Comparison of ENCODE assay signal across 19 cellular contexts in genomic region chr11:34860034-34860433, GRCh38. TPM values are rescaled to one million over a fixed set of nuclear protein-coding genes. Genes with fewer than 3 reads are reported as not detected.
DNase-seq lines count a peak whose midpoint lies in the region; ATAC-seq and TF ChIP-seq lines count a peak whose summit lies in the region.
"Had no signal": no experiment of that assay in that cellular context is flagged by ENCODE, and none has a peak within 500 bp of the region (broad histone marks: within the 10 kb centered on the region; RNA-seq: fewer than 3 reads in every experiment).

No MANE protein-coding gene starts in this region.

- BruUV-seq in IMR-90 (replicated peaks; lab: Mats Ljungman, UMichigan) = no TSS peak

- peaks cover 14% of the 10 kb centered on the region for H3K27me3 ChIP-seq in IMR-90 (ENCODE audit: control insufficient read depth, insufficient read depth, low read length)
- H3K27me3 ChIP-seq in prostate gland (replicated peaks; ENCODE audit: insufficient read depth) = no peaks in the 10 kb centered on the region
- H3K27me3 ChIP-seq: body of pancreas, esophagus muscularis mucosa had no signal

- no peak overlapping the region for H2BK120ac ChIP-seq in IMR-90 (ENCODE audit: low read depth, low read length)

- no peaks in the 10 kb centered on the region for H3K9me1 ChIP-seq in IMR-90 (ENCODE audit: insufficient read depth, low read length)

- TF ChIP-seq CTCF in IMR-90 (conservative IDR thresholded peaks at IDR 0.05; ENCODE audit: low read depth, low read length) (no peak), epithelial cell of esophagus (IDR thresholded peaks at IDR 0.05; ENCODE audit: insufficient read depth, low read depth, low read length, missing control alignments) (no peak), prostate gland (IDR thresholded peaks at IDR 0.05) (no peak)

- no peak overlapping the region for H3K9ac ChIP-seq in IMR-90 (ENCODE audit: low read depth, low read length)

- H3K9me3 ChIP-seq in IMR-90 (ENCODE audit: control insufficient read depth, insufficient read depth, low read length) (no peaks in the 10 kb centered on the region), prostate gland (no peaks in the 10 kb centered on the region)
- H3K9me3 ChIP-seq: body of pancreas, esophagus muscularis mucosa had no signal

- H3K4me2 ChIP-seq in IMR-90 (ENCODE audit: low read depth, low read length) = no peak overlapping the region

- no peak overlapping the region for H2AK9ac ChIP-seq in IMR-90 (replicated peaks; ENCODE audit: low read depth, low read length, poor library complexity)

- no peak overlapping the region for H3K4ac ChIP-seq in IMR-90 (ENCODE audit: low read depth, low read length)

- no peak overlapping the region for H2BK20ac ChIP-seq in IMR-90 (ENCODE audit: low read depth, low read length)

- H3K79me1 ChIP-seq in IMR-90 (ENCODE audit: low read depth in 1 of 2, low read length in 2 of 2) = no peaks in the 10 kb centered on the region

- no peak overlapping the region for H3K56ac ChIP-seq in IMR-90 (ENCODE audit: extremely low read depth, insufficient read depth, low read length)

- H3K23ac ChIP-seq in IMR-90 (ENCODE audit: low read depth, low read length) = no peak overlapping the region

- H2AK5ac ChIP-seq in IMR-90 (ENCODE audit: low read depth, low read length) = no peak overlapping the region

- H3K4me3 ChIP-seq in IMR-90 (ENCODE audit: insufficient read depth, low read depth, low read length) (no peak overlapping the region), epithelial cell of esophagus (ENCODE audit: low read length) (no peak overlapping the region), prostate gland (no peak overlapping the region)
- H3K4me3 ChIP-seq: body of pancreas, esophagus muscularis mucosa had no signal

- H2AFZ ChIP-seq in IMR-90 (replicated peaks; ENCODE audit: low read length, poor library complexity) = no peak overlapping the region

- H2BK15ac ChIP-seq in IMR-90 (ENCODE audit: low read depth, low read length) = no peak overlapping the region

- ATAC-seq in IMR-90 (ENCODE audit: low read depth) (peak; percentile 42; the same call in 1 of the 2 replicates), GM19328 (IDR thresholded peaks at IDR 0.05; ENCODE audit: unreplicated experiment) (no peak)
- ATAC-seq: activated naive CD4-positive, alpha-beta T cell treated with anti-CD3 and anti-CD28 coated beads, Interleukin-2, amount 50 U/mL, for 72 hours; body of pancreas had no signal

- H3K27ac ChIP-seq in IMR-90 (ENCODE audit: insufficient read depth, low read length) (no peak overlapping the region), prostate gland (peak overlapping the region; percentile 7 to 33)
- H3K27ac ChIP-seq: body of pancreas, esophagus muscularis mucosa had no signal

- POLR2A ChIA-PET in IMR-90 (lab: Charles Lee; ENCODE audit: unreplicated experiment) = no interaction called here

- intact Hi-C loops in IMR-90 (cut with micrococcal nuclease) = no loop called here
- intact Hi-C loops in prostate gland (cut with DNase I) = no loop called here
- intact Hi-C loops in head of caudate nucleus (cut with DNase I) = no loop called here

- no peak overlapping the region for H4K91ac ChIP-seq in IMR-90 (ENCODE audit: insufficient read depth, low read depth, low read length)

- no peak overlapping the region for H3K14ac ChIP-seq in IMR-90 (replicated peaks; ENCODE audit: low read depth, low read length)

- no CpG with 5 or more reads among the region's 4 CpGs for WGBS in IMR-90 (ENCODE audit: extremely low coverage in 2 of 2, insufficient read length in 1 of 2), 2 experiments
- 31% methylated on average over 4 of the region's 4 CpGs for WGBS in prostate gland

- TF ChIP-seq RAD21 in IMR-90 (IDR thresholded peaks at IDR 0.05; ENCODE audit: low read length) = no peak

- in situ Hi-C loops in IMR-90 (cut with MboI; ENCODE audit: low sequenced_read_pairs) = no loop called here

- no peak for DNase-seq in IMR-90
- peak; percentile 42 for DNase-seq in NCI-H2107 (lab: John Stamatoyannopoulos, UW)
- DNase-seq in epithelial cell of esophagus (ENCODE audit: low read depth) = peak; percentile 94
- peak; percentile 23 for DNase-seq in prostate gland (ENCODE audit: low spot score)
- no peak for DNase-seq in SW480 (ENCODE audit: low spot score)
- DNase-seq in head of caudate nucleus = no peak
- DNase-seq in cerebellar nuclear complex (lab: John Stamatoyannopoulos, UW) = no peak
- DNase-seq: activated CD4-positive, alpha-beta T cell treated with anti-CD3 and anti-CD28 coated beads, Interleukin-2, amount 10 ng/mL, durations not matched to agents 7 days and 5 days; activated T-cell treated with anti-CD3 and anti-CD28 coated beads, Interleukin-2, amount 50 U/mL, for 1 hour; body of pancreas; Calu3; NCI-H446 treated with DMSO at 0.1 percent for 48 hours; occipital lobe; stimulated activated CD4-positive, alpha-beta T cell treated with anti-CD3 and anti-CD28 coated beads, Interleukin-4, amount 100 ng/mL, for 1 hour; stimulated activated CD8-positive, alpha-beta memory T cell treated with anti-CD3 and anti-CD28 coated beads, Interleukin-4, amount 100 ng/mL, for 48 hours; T1000 had no signal

- CTCF ChIA-PET in IMR-90 (lab: Yijun Ruan, JAX) = no interaction called here

- H4K8ac ChIP-seq in IMR-90 (ENCODE audit: low read depth in 2 of 2, low read length in 2 of 2) = no peak overlapping the region

- TF ChIP-seq POLR2A in IMR-90 (IDR thresholded peaks at IDR 0.05; ENCODE audit: low read depth, low read length) (no peak), prostate gland (IDR thresholded peaks at IDR 0.05) (no peak)

- no peak overlapping the region for H2BK5ac ChIP-seq in IMR-90 (ENCODE audit: low read depth, low read length, poor library complexity, severe bottlenecking)

- H3K36me3 ChIP-seq in IMR-90 (ENCODE audit: control insufficient read depth, insufficient read depth, low read length) (no peaks in the 10 kb centered on the region), prostate gland (no peaks in the 10 kb centered on the region)
- H3K36me3 ChIP-seq: esophagus muscularis mucosa had no signal

- H3K18ac ChIP-seq in IMR-90 (ENCODE audit: low read depth, low read length) = no peak overlapping the region

- no peaks in the 10 kb centered on the region for H4K20me1 ChIP-seq in IMR-90 (ENCODE audit: insufficient read depth, low read length)

- dilution Hi-C loops in IMR-90 (cut with HindIII; ENCODE audit: low sequenced_read_pairs, unreplicated experiment) = no loop called here

- no peak overlapping the region for H4K5ac ChIP-seq in IMR-90 (ENCODE audit: low read depth, low read length)

- H3K4me1 ChIP-seq in IMR-90 (ENCODE audit: control insufficient read depth, insufficient read depth, low read length) = no peaks in the 10 kb centered on the region
- no peaks in the 10 kb centered on the region for H3K4me1 ChIP-seq in prostate gland (replicated peaks)
- H3K4me1 ChIP-seq: body of pancreas had no signal

TF ChIP-seq in IMR-90, 13 proteins besides CTCF, POLR2A, EP300 and RAD21:
- TF ChIP-seq NFE2L2 (IDR thresholded peaks at IDR 0.05; ENCODE audit: low read depth, low read length) = no peak
- no peak for TF ChIP-seq MAZ (IDR thresholded peaks at IDR 0.05; ENCODE audit: borderline replicate concordance, low read depth, low read length)
- TF ChIP-seq BHLHE40 (IDR thresholded peaks at IDR 0.05; ENCODE audit: low read depth, low read length) = no peak
- TF ChIP-seq SMC3 (IDR thresholded peaks at IDR 0.05; ENCODE audit: low read depth, low read length) = no peak
- TF ChIP-seq ELK1 (IDR thresholded peaks at IDR 0.05; ENCODE audit: borderline replicate concordance, low read depth, low read length) = no peak
- no peak for TF ChIP-seq MXI1 (IDR thresholded peaks at IDR 0.05; ENCODE audit: borderline replicate concordance, low read depth, low read length)
- no peak for TF ChIP-seq RCOR1 (IDR thresholded peaks at IDR 0.05; ENCODE audit: insufficient replicate concordance, low read length)
- no peak for TF ChIP-seq MAFK (IDR thresholded peaks at IDR 0.05; ENCODE audit: low read depth, low read length)
- no peak for TF ChIP-seq USF2 (IDR thresholded peaks at IDR 0.05; ENCODE audit: low read depth, low read length)
- no peak for TF ChIP-seq CEBPB (IDR thresholded peaks at IDR 0.05; ENCODE audit: low read depth, low read length)
- no peak for TF ChIP-seq RFX5 (IDR thresholded peaks at IDR 0.05; ENCODE audit: low read depth, low read length)
- TF ChIP-seq FOS (IDR thresholded peaks at IDR 0.05; ENCODE audit: low read depth, low read length) = no peak

RNA-seq across cellular contexts. Expression of gene APIP, which starts 56.1 kb away (rescaled TPM):
- 9.9 and 23.1 TPM in 2 replicates for total RNA-seq in IMR-90 (2012; rRNA removed)
- 13.9 and 16.6 TPM in 2 replicates for polyA plus RNA-seq in IMR-90 (2012; rRNA removed)
- polyA plus RNA-seq in IMR-90 (2012; cell fraction: cytosol; rRNA removed) = 3.9 and 4.0 TPM in 2 replicates
- polyA plus RNA-seq in IMR-90 (2012; cell fraction: nucleus; rRNA removed; ENCODE audit: low replicate concordance) = 1.5 and 13.2 TPM in 2 replicates
- 10 to 100 TPM; 23.9 to 33.1 TPM for total RNA-seq in prostate gland

RNA-seq across cellular contexts. Expression of gene PDHX, which starts 56.4 kb away (rescaled TPM):
- total RNA-seq in IMR-90 (2012; rRNA removed) (26.7 and 37.2 TPM in 2 replicates), prostate gland (10 to 100 TPM; 29.1 to 45.2 TPM)
- 18.6 and 19.8 TPM in 2 replicates for polyA plus RNA-seq in IMR-90 (2012; rRNA removed)
- polyA plus RNA-seq in IMR-90 (2012; cell fraction: cytosol; rRNA removed) = 6.4 and 6.9 TPM in 2 replicates
- polyA plus RNA-seq in IMR-90 (2012; cell fraction: nucleus; rRNA removed; ENCODE audit: low replicate concordance) = 5.5 and 20.4 TPM in 2 replicates

Comparison
In these comparisons a context has a peak if more than half of its experiments do, and no peak if none do; other contexts are left out.
1. DNase-seq: peak in NCI-H2107 (single experiment), epithelial cell of esophagus (single experiment) and prostate gland (single experiment); none in IMR-90 (single experiment), SW480 (single experiment), head of caudate nucleus (0 of 42) and cerebellar nuclear complex (0 of 2).